ENCODE assay signal across 25 cellular contexts in the genomic region with DNA sequence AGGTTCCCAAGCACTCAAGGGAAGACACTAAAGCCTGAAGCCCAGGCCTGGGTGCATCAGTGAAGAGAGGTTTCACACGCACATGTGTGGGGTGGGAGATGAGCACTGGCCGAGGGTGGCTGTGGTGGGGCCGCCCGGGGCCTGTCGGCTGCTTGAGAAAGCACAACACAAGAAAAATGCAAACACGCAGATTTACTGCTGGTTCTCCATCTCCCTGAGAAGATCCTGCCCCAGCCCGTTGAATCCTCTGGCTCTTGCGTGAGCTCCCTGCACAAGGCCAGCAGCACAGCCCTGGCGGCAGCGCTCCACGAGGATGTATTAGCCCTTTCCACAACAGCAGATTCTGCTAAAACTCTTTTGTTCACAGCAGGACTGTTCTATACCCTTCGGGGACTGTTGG. TPM values are rescaled to one million over a fixed set of nuclear protein-coding genes. Genes with fewer than 3 reads are reported as not detected.
DNase-seq lines count a peak whose midpoint lies in the region; ATAC-seq and TF ChIP-seq lines count a peak whose summit lies in the region.
"Had no signal": no experiment of that assay in that cellular context is flagged by ENCODE, and none has a peak within 500 bp of the region (broad histone marks: within the 10 kb centered on the region; RNA-seq: fewer than 3 reads in every experiment).

No MANE protein-coding gene starts in this region.

- no peaks in the 10 kb centered on the region for H3K9me3 Mint-ChIP-seq in activated T-helper 1 cell treated with anti-CD3 and anti-CD28 coated beads, Interleukin-12 subunit alpha, Interleukin-12 subunit beta, Interleukin-2, Interleukin-4 antibody, amounts not matched to agents 30 ng/mL and 10 ng/mL and 1 ng/mL, durations not matched to agents 14 hours and 24 hours and 36 hours
- H3K9me3 Mint-ChIP-seq in glutamatergic neuron (ENCODE audit: unreplicated experiment) = peaks cover 20% of the 10 kb centered on the region
- H3K9me3 Mint-ChIP-seq: CD4-positive, alpha-beta T cell; H9 had no signal

- peaks cover 7% of the 10 kb centered on the region for H3K4me1 Mint-ChIP-seq in activated T-helper 1 cell treated with anti-CD3 and anti-CD28 coated beads, Interleukin-12 subunit alpha, Interleukin-12 subunit beta, Interleukin-2, Interleukin-4 antibody, amounts not matched to agents 30 ng/mL and 10 ng/mL and 1 ng/mL, durations not matched to agents 14 hours and 24 hours and 36 hours (ENCODE audit: low read depth)
- peaks cover 17% of the 10 kb centered on the region for H3K4me1 Mint-ChIP-seq in glutamatergic neuron (ENCODE audit: low read depth, unreplicated experiment)

- peaks cover 31 to 37% (median 33%) of the 10 kb centered on the region in 11 experiments for H3K36me3 ChIP-seq in BLaER1 treated with 17β-estradiol and CSF1 and Interleukin-3, amounts not matched to agents 10 nM and 100 nM
- H3K36me3 ChIP-seq in uterus = no peaks in the 10 kb centered on the region

- H3K4me2 ChIP-seq in BLaER1 treated with 17β-estradiol and CSF1 and Interleukin-3, amounts not matched to agents 10 nM and 100 nM = peak overlapping the region in 7 of 11 experiments; percentile 43 to 82 (median 71); a peak in 10 of 22 replicates
- H3K4me2 ChIP-seq: PC-9 had no signal

- peaks cover 9% of the 10 kb centered on the region for H3K36me3 Mint-ChIP-seq in activated T-helper 1 cell treated with anti-CD3 and anti-CD28 coated beads, Interleukin-12 subunit alpha, Interleukin-12 subunit beta, Interleukin-2, Interleukin-4 antibody, amounts not matched to agents 30 ng/mL and 10 ng/mL and 1 ng/mL, durations not matched to agents 14 hours and 24 hours and 36 hours (ENCODE audit: low read depth)
- H3K36me3 Mint-ChIP-seq in glutamatergic neuron (ENCODE audit: unreplicated experiment) = no peaks in the 10 kb centered on the region

- no peak for TF ChIP-seq CTCF in glutamatergic neuron (IDR thresholded peaks at IDR 0.05; ENCODE audit: partially characterized antibody, unreplicated experiment)
- no peak for TF ChIP-seq CTCF in uterus (IDR thresholded peaks at IDR 0.05)

- peaks cover 0 to 7% (median 0%) of the 10 kb centered on the region in 11 experiments; a peak in 6 of 22 replicates for H3K9me3 ChIP-seq in BLaER1 treated with 17β-estradiol and CSF1 and Interleukin-3, amounts not matched to agents 10 nM and 100 nM (replicated peaks in 1 of 11)
- H3K9me3 ChIP-seq in uterus = no peaks in the 10 kb centered on the region

- no peak for DNase-seq in activated T-helper 1 cell treated with anti-CD3 and anti-CD28 coated beads, Interleukin-12 subunit alpha, Interleukin-12 subunit beta, Interleukin-2, Interleukin-4 antibody, amounts not matched to agents 30 ng/mL and 10 ng/mL and 1 ng/mL, durations not matched to agents 14 hours and 24 hours and 36 hours (ENCODE audit: low spot score)
- DNase-seq in glutamatergic neuron (no peak), uterus (no peak), NCI-H345 treated with DMSO at 0.1 percent for 48 hours (lab: John Stamatoyannopoulos, UW; ENCODE audit: unreplicated experiment) (no peak)
- no peak for DNase-seq in activated naive CD4-positive, alpha-beta T cell treated with Interleukin-2 at 50 U/mL for 16 hours
- DNase-seq: CD4-positive, alpha-beta T cell; DMS53; GM23248; H9; Kasumi-1; NCI-H1105 treated with DMSO at 0.1 percent for 48 hours; NCI-H146; NCI-H1930; NCI-H2107; NCI-H446; NCI-H524 treated with DMSO at 0.1 percent for 48 hours; NCI-H774; PC-9; RPMI8226 had no signal

- no peak for ATAC-seq in GM19452 (IDR thresholded peaks at IDR 0.05; ENCODE audit: unreplicated experiment)
- ATAC-seq: K562 had no signal

- peaks cover under 1 to 43% (median 28%) of the 10 kb centered on the region in 10 experiments; a peak in 19 of 20 replicates for H3K4me1 ChIP-seq in BLaER1 treated with 17β-estradiol and CSF1 and Interleukin-3, amounts not matched to agents 10 nM and 100 nM
- no peaks in the 10 kb centered on the region for H3K4me1 ChIP-seq in uterus

- peaks cover 0 to 37% (median 19%) of the 10 kb centered on the region in 11 experiments; a peak in 16 of 22 replicates for H4K20me1 ChIP-seq in BLaER1 treated with 17β-estradiol and CSF1 and Interleukin-3, amounts not matched to agents 10 nM and 100 nM

- no peak overlapping the region for H3K27ac ChIP-seq in BLaER1 treated with 17β-estradiol and CSF1 and Interleukin-3, amounts not matched to agents 10 nM and 100 nM
- peak overlapping the region; percentile 48 to 57 for H3K27ac ChIP-seq in uterus
- H3K27ac ChIP-seq: GM23248, PC-9 had no signal

- peaks cover 4% of the 10 kb centered on the region for H3K27me3 Mint-ChIP-seq in activated T-helper 1 cell treated with anti-CD3 and anti-CD28 coated beads, Interleukin-12 subunit alpha, Interleukin-12 subunit beta, Interleukin-2, Interleukin-4 antibody, amounts not matched to agents 30 ng/mL and 10 ng/mL and 1 ng/mL, durations not matched to agents 14 hours and 24 hours and 36 hours (ENCODE audit: insufficient read depth)
- H3K27me3 Mint-ChIP-seq in glutamatergic neuron (ENCODE audit: unreplicated experiment) = peaks cover 7% of the 10 kb centered on the region

- H3K4me3 ChIP-seq in BLaER1 treated with 17β-estradiol and CSF1 and Interleukin-3, amounts not matched to agents 10 nM and 100 nM = no peak overlapping the region
- no peak overlapping the region for H3K4me3 ChIP-seq in uterus
- H3K4me3 ChIP-seq: GM23248, K562, PC-9 had no signal

- no peak overlapping the region for H3K9ac ChIP-seq in BLaER1 treated with 17β-estradiol and CSF1 and Interleukin-3, amounts not matched to agents 10 nM and 100 nM
- H3K9ac ChIP-seq: GM23248 had no signal

- no peak for TF ChIP-seq POLR2A in uterus (IDR thresholded peaks at IDR 0.05)

- H3K4me3 Mint-ChIP-seq in activated T-helper 1 cell treated with anti-CD3 and anti-CD28 coated beads, Interleukin-12 subunit alpha, Interleukin-12 subunit beta, Interleukin-2, Interleukin-4 antibody, amounts not matched to agents 30 ng/mL and 10 ng/mL and 1 ng/mL, durations not matched to agents 14 hours and 24 hours and 36 hours = no peak overlapping the region
- peak overlapping the region; percentile 47 for H3K4me3 Mint-ChIP-seq in glutamatergic neuron (ENCODE audit: unreplicated experiment)
- H3K4me3 Mint-ChIP-seq: CD4-positive, alpha-beta T cell; H9 had no signal

- intact Hi-C loops in activated T-helper 1 cell treated with anti-CD3 and anti-CD28 coated beads, Interleukin-12 subunit alpha, Interleukin-12 subunit beta, Interleukin-2, Interleukin-4 antibody, amounts not matched to agents 30 ng/mL and 10 ng/mL and 1 ng/mL, durations not matched to agents 14 hours and 24 hours and 36 hours (cut with micrococcal nuclease) = no loop called here
- intact Hi-C loops in uterus (cut with DNase I; ENCODE audit: low total_unique reads) = no loop called here

- H3K27ac Mint-ChIP-seq in activated T-helper 1 cell treated with anti-CD3 and anti-CD28 coated beads, Interleukin-12 subunit alpha, Interleukin-12 subunit beta, Interleukin-2, Interleukin-4 antibody, amounts not matched to agents 30 ng/mL and 10 ng/mL and 1 ng/mL, durations not matched to agents 14 hours and 24 hours and 36 hours = peak overlapping the region; percentile 42
- H3K27ac Mint-ChIP-seq in glutamatergic neuron (ENCODE audit: unreplicated experiment) = peak overlapping the region; percentile 90
- H3K27ac Mint-ChIP-seq: CD4-positive, alpha-beta T cell; H9 had no signal

- peaks cover 0 to 13% (median 11%) of the 10 kb centered on the region in 11 experiments; a peak in 14 of 22 replicates for H3K27me3 ChIP-seq in BLaER1 treated with 17β-estradiol and CSF1 and Interleukin-3, amounts not matched to agents 10 nM and 100 nM
- no peaks in the 10 kb centered on the region for H3K27me3 ChIP-seq in uterus

RNA-seq across cellular contexts. Expression of gene ZNF511, which starts 6.2 kb away (rescaled TPM):
- total RNA-seq in activated T-helper 1 cell treated with anti-CD3 and anti-CD28 coated beads, Interleukin-12 subunit alpha, Interleukin-12 subunit beta, Interleukin-2, Interleukin-4 antibody, amounts not matched to agents 30 ng/mL and 10 ng/mL and 1 ng/mL, durations not matched to agents 14 hours and 24 hours and 36 hours = 69.6 and 76.3 TPM in 2 replicates
- 24.6 TPM for total RNA-seq in glutamatergic neuron (ENCODE audit: unreplicated experiment)
- 10 to 100 TPM; 23.1 to 45.5 (median 30.0) TPM for total RNA-seq in uterus

RNA-seq across cellular contexts. Expression of gene TUBGCP2, which starts 6.2 kb away (rescaled TPM):
- total RNA-seq in activated T-helper 1 cell treated with anti-CD3 and anti-CD28 coated beads, Interleukin-12 subunit alpha, Interleukin-12 subunit beta, Interleukin-2, Interleukin-4 antibody, amounts not matched to agents 30 ng/mL and 10 ng/mL and 1 ng/mL, durations not matched to agents 14 hours and 24 hours and 36 hours = 57.6 and 65.0 TPM in 2 replicates
- 61.4 TPM for total RNA-seq in glutamatergic neuron (ENCODE audit: unreplicated experiment)
- 10 to 100 TPM; 26.8 to 61.9 (median 44.4) TPM for total RNA-seq in uterus

RNA-seq across cellular contexts. Expression of gene CALY, which starts 21.8 kb away (rescaled TPM):
- total RNA-seq in activated T-helper 1 cell treated with anti-CD3 and anti-CD28 coated beads, Interleukin-12 subunit alpha, Interleukin-12 subunit beta, Interleukin-2, Interleukin-4 antibody, amounts not matched to agents 30 ng/mL and 10 ng/mL and 1 ng/mL, durations not matched to agents 14 hours and 24 hours and 36 hours = not detected in 2 replicates
- total RNA-seq in glutamatergic neuron (ENCODE audit: unreplicated experiment) (19.8 TPM), uterus (under 1 TPM in 1 of 4 donors, not detected in 3; 0.69 TPM)
- total RNA-seq: A172, Daoy, K562, M059J, PC-9 had no signal

RNA-seq across cellular contexts. Expression of gene PRAP1, which starts 32.3 kb away (rescaled TPM):
- total RNA-seq in activated T-helper 1 cell treated with anti-CD3 and anti-CD28 coated beads, Interleukin-12 subunit alpha, Interleukin-12 subunit beta, Interleukin-2, Interleukin-4 antibody, amounts not matched to agents 30 ng/mL and 10 ng/mL and 1 ng/mL, durations not matched to agents 14 hours and 24 hours and 36 hours = not detected in 2 replicates
- not detected for total RNA-seq in glutamatergic neuron (ENCODE audit: unreplicated experiment)
- total RNA-seq in uterus = not detected
- total RNA-seq: A172; CD4-positive, alpha-beta T cell; Daoy; GM23248; K562; M059J; PC-9 had no signal

RNA-seq across cellular contexts. Expression of gene ADAM8, which starts 38.2 kb away (rescaled TPM):
- 133 and 138 TPM in 2 replicates for total RNA-seq in activated T-helper 1 cell treated with anti-CD3 and anti-CD28 coated beads, Interleukin-12 subunit alpha, Interleukin-12 subunit beta, Interleukin-2, Interleukin-4 antibody, amounts not matched to agents 30 ng/mL and 10 ng/mL and 1 ng/mL, durations not matched to agents 14 hours and 24 hours and 36 hours
- total RNA-seq in glutamatergic neuron (ENCODE audit: unreplicated experiment) = 5.4 TPM
- total RNA-seq in uterus = 1 to 10 TPM in 3 of 4 donors, not detected in 1; 5.1 to 7.6 (median 5.9) TPM

Comparison
In these comparisons a context has a peak if more than half of its experiments do, and no peak if none do; other contexts are left out.
1. H3K27ac ChIP-seq: peak in uterus (2 of 2); none in BLaER1 treated with 17β-estradiol and CSF1 and Interleukin-3, amounts not matched to agents 10 nM and 100 nM (0 of 11).
2. RNA of gene CALY, which starts 21.8 kb away (total RNA-seq): 19.8 TPM in glutamatergic neuron (single experiment); 0.69 TPM in uterus and not detected in activated T-helper 1 cell treated with anti-CD3 and anti-CD28 coated beads, Interleukin-12 subunit alpha, Interleukin-12 subunit beta, Interleukin-2, Interleukin-4 antibody, amounts not matched to agents 30 ng/mL and 10 ng/mL and 1 ng/mL, durations not matched to agents 14 hours and 24 hours and 36 hours; every median in the first group is over 10 times any median in the second.